ENCODE assay signal across 20 cellular contexts in genomic region chr12:65857875-65858274, GRCh38. TPM values are rescaled to one million over a fixed set of nuclear protein-coding genes. Genes with fewer than 3 reads are reported as not detected.
DNase-seq lines count a peak whose midpoint lies in the region; TF ChIP-seq lines count a peak whose summit lies in the region.
"Had no signal": no experiment of that assay in that cellular context is flagged by ENCODE, and none has a peak within 500 bp of the region (broad histone marks: within the 10 kb centered on the region; RNA-seq: fewer than 3 reads in every experiment).

No MANE protein-coding gene starts in this region.

- H3K4me3 Mint-ChIP-seq in HFFc6: peak overlapping the region; percentile 3; the same call in 1 of the 2 replicates
- H3K4me3 Mint-ChIP-seq: CD4-positive, alpha-beta memory T cell had no signal

- H2AK5ac ChIP-seq in mesenchymal stem cell (ENCODE audit: low read length, severe bottlenecking): no peak overlapping the region

- peaks cover 66% of the 10 kb centered on the region for H3K36me3 ChIP-seq in ACC112 (ENCODE audit: insufficient read depth, low read length)
- H3K36me3 ChIP-seq in mammary epithelial cell (ENCODE audit: insufficient read depth, low read length): peaks cover 67% of the 10 kb centered on the region
- peaks cover 18 to 94% of the 10 kb centered on the region in 2 experiments for H3K36me3 ChIP-seq in mesenchymal stem cell (ENCODE audit: control insufficient read depth in 1 of 2, insufficient read depth in 2 of 2, low read depth in 1 of 2, low read length in 2 of 2)
- H3K36me3 ChIP-seq: BLaER1 had no signal

- H3K27ac Mint-ChIP-seq in HFFc6: peak overlapping the region; percentile 67
- H3K27ac Mint-ChIP-seq: CD4-positive, alpha-beta memory T cell had no signal

- H3K9me3 Mint-ChIP-seq in HFFc6: no peaks in the 10 kb centered on the region
- H3K9me3 Mint-ChIP-seq: CD4-positive, alpha-beta memory T cell had no signal

- H2BK15ac ChIP-seq in mesenchymal stem cell (ENCODE audit: low read depth, poor library complexity, severe bottlenecking): no peak overlapping the region

- H3K4ac ChIP-seq in mesenchymal stem cell (ENCODE audit: low read depth in 1 of 2, low read length in 2 of 2): no peak overlapping the region

- no peak overlapping the region for H3K18ac ChIP-seq in mesenchymal stem cell (ENCODE audit: low read depth in 1 of 2, low read length in 2 of 2)

- H4K91ac ChIP-seq in mesenchymal stem cell (ENCODE audit: low read length): no peak overlapping the region

- 96% methylated on average over 2 of the region's 2 CpGs for WGBS in mammary epithelial cell (ENCODE audit: low coverage, missing lambda C conversion rate)
- 69% methylated on average over 2 of the region's 2 CpGs for WGBS in mesenchymal stem cell

- no peak overlapping the region for H4K8ac ChIP-seq in mesenchymal stem cell (ENCODE audit: low read length)

- no peak overlapping the region for H2BK120ac ChIP-seq in mesenchymal stem cell (ENCODE audit: low read depth, low read length)

- in situ Hi-C loops in mammary epithelial cell (cut with MboI; ENCODE audit: low sequenced_read_pairs in 2 of 2): loop anchor here in 1 of 2 donors (25.0 kb wide), 1 partner anchor 546 kb away; no protein-coding TSS in a partner anchor

- DNase-seq in HFFc6: no peak
- DNase-seq in mammary epithelial cell: no peak
- no peak for DNase-seq in mesenchymal stem cell
- no peak for DNase-seq in NCI-H128 (lab: John Stamatoyannopoulos, UW; ENCODE audit: unreplicated experiment)
- DNase-seq in HT-29 (ENCODE audit: low spot score): no peak
- DNase-seq in activated T-cell treated with anti-CD3 and anti-CD28 coated beads, Interleukin-2, amount 50 U/mL, for 48 hours: no peak
- no peak for DNase-seq in NCI-H187 (lab: John Stamatoyannopoulos, UW)
- DNase-seq: Calu3; CD4-positive, alpha-beta memory T cell; KBM-7; NCI-H1105 treated with DMSO at 0.1 percent for 48 hours; NCI-H1694 treated with DMSO at 0.1 percent for 48 hours; NCI-H2107; NCI-H2227 treated with DMSO at 0.1 percent for 48 hours; NCI-H524 treated with DMSO at 0.1 percent for 48 hours; SW 1271 had no signal

- intact Hi-C loops in mammary epithelial cell (cut with micrococcal nuclease): no loop called here

- no peaks in the 10 kb centered on the region for H3K27me3 ChIP-seq in ACC112 (ENCODE audit: insufficient read depth, low read length)
- no peaks in the 10 kb centered on the region for H3K27me3 ChIP-seq in mammary epithelial cell (ENCODE audit: insufficient read depth, low read length)
- H3K27me3 ChIP-seq in mesenchymal stem cell (ENCODE audit: control insufficient read depth in 1 of 2, insufficient read depth in 1 of 2, low read length in 2 of 2): no peaks in the 10 kb centered on the region
- H3K27me3 ChIP-seq: BLaER1 had no signal

- no peaks in the 10 kb centered on the region for H3K79me1 ChIP-seq in mesenchymal stem cell (replicated peaks; ENCODE audit: low read length, poor library complexity, severe bottlenecking)

- TF ChIP-seq CTCF in HFFc6 (IDR thresholded peaks at IDR 0.05) (no peak), mammary epithelial cell (conservative IDR thresholded peaks at IDR 0.05 in 1 of 2, IDR thresholded peaks at IDR 0.05 in 1 of 2; ENCODE audit: extremely low read depth in 1 of 2, insufficient read depth in 1 of 2, low read depth in 1 of 2, low read length in 2 of 2) (no peak)

- H3K4me1 ChIP-seq in ACC112 (ENCODE audit: control insufficient read depth, insufficient read depth, low read length, unreplicated experiment) (peaks cover 69% of the 10 kb centered on the region), mammary epithelial cell (ENCODE audit: insufficient read depth, low read length) (no peaks in the 10 kb centered on the region), mesenchymal stem cell (ENCODE audit: control insufficient read depth, insufficient read depth, low read depth, low read length) (peaks cover 9% of the 10 kb centered on the region)
- H3K4me1 ChIP-seq: BLaER1, HAP-1 had no signal

- no peak overlapping the region for H2BK5ac ChIP-seq in mesenchymal stem cell (ENCODE audit: low read depth, low read length, poor library complexity, severe bottlenecking)

- peaks cover 48% of the 10 kb centered on the region for H3K36me3 Mint-ChIP-seq in HFFc6 (ENCODE audit: low read depth)
- H3K36me3 Mint-ChIP-seq: CD4-positive, alpha-beta memory T cell had no signal

- H3K4me3 ChIP-seq in ACC112 (ENCODE audit: low read depth, low read length): no peak overlapping the region
- no peak overlapping the region for H3K4me3 ChIP-seq in mammary epithelial cell (replicated peaks in 1 of 3; ENCODE audit: insufficient read depth in 1 of 3, low read depth in 2 of 3, low read length in 3 of 3)
- H3K4me3 ChIP-seq in mesenchymal stem cell (ENCODE audit: insufficient read depth in 1 of 2, low read depth in 1 of 2, low read length in 2 of 2): no peak overlapping the region
- H3K4me3 ChIP-seq: BLaER1, HAP-1 had no signal

- H3K4me1 Mint-ChIP-seq in HFFc6 (ENCODE audit: low read depth): peaks cover 86% of the 10 kb centered on the region
- H3K4me1 Mint-ChIP-seq: CD4-positive, alpha-beta memory T cell had no signal

- CTCF ChIA-PET in mammary epithelial cell (lab: Charles Lee; ENCODE audit: low non-redundant PET): no interaction called here

- H3K9ac ChIP-seq in mammary epithelial cell (ENCODE audit: insufficient read depth, low read length) (no peak overlapping the region), mesenchymal stem cell (ENCODE audit: low read length) (peak overlapping the region; percentile 7)
- H3K9ac ChIP-seq: BLaER1 had no signal

- no peak overlapping the region for H3K14ac ChIP-seq in mesenchymal stem cell (ENCODE audit: low read length in 2 of 2)

- H3K79me2 ChIP-seq in ACC112 (ENCODE audit: control insufficient read depth, insufficient read depth, low read length, unreplicated experiment) (peaks cover 91% of the 10 kb centered on the region), mammary epithelial cell (ENCODE audit: insufficient read depth, low read length) (peaks cover 95% of the 10 kb centered on the region)

- peaks cover 4% of the 10 kb centered on the region; the same call in 1 of the 2 replicates for H3K27me3 Mint-ChIP-seq in HFFc6 (ENCODE audit: insufficient read depth)

- peaks cover 50% of the 10 kb centered on the region for H4K20me1 ChIP-seq in mammary epithelial cell (ENCODE audit: insufficient read depth, low read length)
- H4K20me1 ChIP-seq: BLaER1 had no signal

- H3K4me2 ChIP-seq in mammary epithelial cell (ENCODE audit: insufficient read depth, low read depth, low read length) (peak overlapping the region; percentile 5), mesenchymal stem cell (ENCODE audit: low read length, poor library complexity, severe bottlenecking) (no peak overlapping the region)
- H3K4me2 ChIP-seq: BLaER1 had no signal

- BruUV-seq in mammary epithelial cell (replicated peaks; lab: Mats Ljungman, UMichigan): no TSS peak

- H3K27ac ChIP-seq in ACC112 (ENCODE audit: low read depth, low read length) (peak overlapping the region; percentile 67), mammary epithelial cell (ENCODE audit: insufficient read depth, low read depth, low read length) (no peak overlapping the region), mesenchymal stem cell (ENCODE audit: low read length, poor library complexity, severe bottlenecking) (peak overlapping the region; percentile 52)
- H3K27ac ChIP-seq: BLaER1, RWPE1 had no signal

- H3K9me3 ChIP-seq in mammary epithelial cell (replicated peaks; ENCODE audit: insufficient read depth, low read length): no peaks in the 10 kb centered on the region
- no peaks in the 10 kb centered on the region for H3K9me3 ChIP-seq in mesenchymal stem cell (ENCODE audit: control insufficient read depth, low read length)
- H3K9me3 ChIP-seq: BLaER1, HAP-1 had no signal

- dilution Hi-C loops in mammary epithelial cell (cut with HindIII; ENCODE audit: low sequenced_read_pairs): no loop called here

- no peak overlapping the region for H2AFZ ChIP-seq in ACC112 (ENCODE audit: low read length, unreplicated experiment)
- H2AFZ ChIP-seq in mammary epithelial cell (ENCODE audit: low read depth, low read length): no peak overlapping the region
- no peak overlapping the region for H2AFZ ChIP-seq in mesenchymal stem cell (ENCODE audit: low read depth, low read length)

- H2BK12ac ChIP-seq in mesenchymal stem cell (ENCODE audit: low read length in 2 of 2): no peak overlapping the region

- H3K23ac ChIP-seq in mesenchymal stem cell (ENCODE audit: low read length in 2 of 2): no peak overlapping the region

RNA-seq across cellular contexts. Expression of gene HMGA2, which starts 33.6 kb away (rescaled TPM):
- total RNA-seq in HFFc6 (2021; fragmentation: NEBNext Ultra II Directional; extraction: Animal tissue kit (Norgen Biotek cat#: 25700)): 100 to 1,000 TPM in 5 of 6 experiments, 10 to 100 TPM in 1; 83.8 to 170 (median 167) TPM
- 100 to 1,000 TPM in 1 of 2 donors, 10 to 100 TPM in 1; 23.8 to 189 TPM for total RNA-seq in mammary epithelial cell
- polyA plus RNA-seq in mammary epithelial cell: 41.2 TPM
- 46.4 TPM for polyA minus RNA-seq in mammary epithelial cell
- 146 TPM for polyA plus RNA-seq in mesenchymal stem cell (2013, experiment 1 of 2)
- 149 TPM for polyA plus RNA-seq in mesenchymal stem cell (2013, experiment 2 of 2)
- 11.1 and 16.4 TPM in 2 replicates for total RNA-seq in HT-29 (2014; rRNA removed; shearing (Covaris generic))
- total RNA-seq: CD4-positive, alpha-beta memory T cell had no signal
- polyA plus RNA-seq: CD4-positive, alpha-beta memory T cell had no signal
